Comparison of ENCODE assay signal across 8 cellular contexts in genomic region chr2:176268976-176269318, GRCh38. TPM values are rescaled to one million over a fixed set of nuclear protein-coding genes. Genes with fewer than 3 reads are reported as not detected.
DNase-seq lines count a peak whose midpoint lies in the region; ATAC-seq, FAIRE-seq and TF ChIP-seq lines count a peak whose summit lies in the region.

No MANE protein-coding gene starts in this region.

- H3K27me3 Mint-ChIP-seq in chondrocyte (ENCODE audit: low read depth) (peaks cover 6% of the 10 kb centered on the region), nephron (ENCODE audit: low read depth) (peaks cover 4% of the 10 kb centered on the region)

- in situ Hi-C loops in G401 (cut with HindIII; ENCODE audit: low sequenced_read_pairs) = no loop called here

- no peak for FAIRE-seq in GM19239 (lab: Jason Lieb, UNC)

- H3K27ac Mint-ChIP-seq in chondrocyte (ENCODE audit: unreplicated experiment) (no peak overlapping the region), nephron (peak overlapping the region; percentile 88 to 98 (median 97))

- TF ChIP-seq CTCF in chondrocyte (IDR thresholded peaks at IDR 0.05) = no peak
- no peak for TF ChIP-seq CTCF in nephron (IDR thresholded peaks at IDR 0.05; ENCODE audit: unreplicated experiment in 3 of 3)

- H3K4me3 Mint-ChIP-seq in chondrocyte (ENCODE audit: unreplicated experiment) (peak overlapping the region; percentile 97), nephron (peak overlapping the region; percentile 97 to 98 (median 98))

- ATAC-seq in GM18873 (IDR thresholded peaks at IDR 0.05; ENCODE audit: low FRiP score, unreplicated experiment) (peak; percentile 9), HG03520 (IDR thresholded peaks at IDR 0.05; ENCODE audit: unreplicated experiment) (peak; percentile 14)

- H3K9me3 Mint-ChIP-seq in chondrocyte (ENCODE audit: low read depth) (no peaks in the 10 kb centered on the region), nephron (no peaks in the 10 kb centered on the region)

- H3K4me1 Mint-ChIP-seq in chondrocyte (ENCODE audit: low read depth) (peaks cover 17% of the 10 kb centered on the region), nephron (peaks cover 23% of the 10 kb centered on the region)

- H3K36me3 Mint-ChIP-seq in chondrocyte (ENCODE audit: low read depth) (no peaks in the 10 kb centered on the region), nephron (ENCODE audit: low read depth) (no peaks in the 10 kb centered on the region)

- DNase-seq in chondrocyte (ENCODE audit: low spot score) (no peak), NCI-H2196 (lab: John Stamatoyannopoulos, UW; ENCODE audit: unreplicated experiment) (no peak), G401 (ENCODE audit: low spot score) (no peak), GM19239 (ENCODE audit: insufficient read length, low spot score) (no peak), hepatic stellate cell (ENCODE audit: low spot score) (no peak)

RNA-seq across cellular contexts. Expression of gene MTX2, which starts 0.3 kb away (rescaled TPM):
- total RNA-seq in chondrocyte = 19.4 to 21.3 TPM (median 19.5 TPM) in 3 replicates
- total RNA-seq in G401 (2014; rRNA removed; shearing (Covaris generic)) = 48.7 and 57.6 TPM in 2 replicates
